In genomic region chr20:1950836-1951235, GRCh38 we compare ENCODE assay signal across 1 cellular context.
TF ChIP-seq lines count a peak whose summit lies in the region.

No MANE protein-coding gene starts in this region.

TF ChIP-seq in GM23338, 12 proteins besides CTCF, POLR2A, EP300 and RAD21 (continued from another document):
- TF ChIP-seq ETS1 (IDR thresholded peaks at IDR 0.05): no peak
- TF ChIP-seq ZNF331 (CRISPR knock-in tag; IDR thresholded peaks at IDR 0.05; ENCODE audit: low read depth): no peak
- no peak for TF ChIP-seq JUNB (IDR thresholded peaks at IDR 0.05; ENCODE audit: unreplicated experiment)
- no peak for TF ChIP-seq NANOG (IDR thresholded peaks at IDR 0.05; ENCODE audit: borderline replicate concordance)
- no peak for TF ChIP-seq ZNF462 (CRISPR knock-in tag; IDR thresholded peaks at IDR 0.05)
- no peak for TF ChIP-seq EZH2 (IDR thresholded peaks at IDR 0.05; ENCODE audit: low read depth, unreplicated experiment)
- TF ChIP-seq REST (IDR thresholded peaks at IDR 0.05; ENCODE audit: unreplicated experiment): no peak
